In the genomic region with DNA sequence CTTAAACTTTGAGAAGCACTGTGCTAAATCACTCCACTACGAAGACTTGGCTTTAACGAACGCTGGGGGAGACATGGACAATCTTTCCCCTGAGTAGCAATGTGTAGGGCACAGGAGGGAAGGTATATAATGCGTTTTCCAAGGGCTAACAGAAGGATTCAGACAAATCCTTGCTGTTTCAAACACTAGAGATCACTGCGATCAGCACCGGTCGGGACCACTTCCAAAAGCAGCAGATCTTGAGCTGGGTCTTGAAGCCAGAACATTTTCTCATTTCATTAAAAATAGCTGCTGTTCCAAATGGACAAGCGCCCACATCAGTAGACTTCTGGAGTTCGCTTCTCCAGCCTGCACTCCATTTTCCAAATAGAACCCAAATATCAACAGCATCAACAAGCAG, we compare ENCODE assay signal across 10 cellular contexts.
DNase-seq lines count a peak whose midpoint lies in the region; ATAC-seq and TF ChIP-seq lines count a peak whose summit lies in the region.
"Had no signal": no experiment of that assay in that cellular context is flagged by ENCODE, and none has a peak within 500 bp of the region (broad histone marks: within the 10 kb centered on the region; RNA-seq: fewer than 3 reads in every experiment).

No MANE protein-coding gene starts in this region.

- no peaks in the 10 kb centered on the region for H3K36me3 ChIP-seq in mesenchymal stem cell (ENCODE audit: control insufficient read depth in 1 of 2, insufficient read depth in 2 of 2, low read depth in 1 of 2, low read length in 2 of 2)
- no peaks in the 10 kb centered on the region for H3K36me3 ChIP-seq in thoracic aorta
- H3K36me3 ChIP-seq: left lung had no signal

- H3K4me1 Mint-ChIP-seq in activated T-cell treated with anti-CD3 and anti-CD28 coated beads, Interleukin-2, amount 50 U/mL, for 24 hours (ENCODE audit: low read depth): peaks cover 34% of the 10 kb centered on the region
- peaks cover 25% of the 10 kb centered on the region for H3K4me1 Mint-ChIP-seq in activated T-helper 2 cell treated with anti-CD3 and anti-CD28 coated beads, Interferon-gamma antibody, Interleukin-2, Interleukin-4, amounts not matched to agents 10 μg/mL and 5 μg/mL and 100 μg/mL, durations not matched to agents 14 hours and 24 hours and 36 hours (ENCODE audit: low read depth)

- H3K9me3 Mint-ChIP-seq in activated T-cell treated with anti-CD3 and anti-CD28 coated beads, Interleukin-2, amount 50 U/mL, for 24 hours: no peaks in the 10 kb centered on the region
- no peaks in the 10 kb centered on the region for H3K9me3 Mint-ChIP-seq in activated T-helper 2 cell treated with anti-CD3 and anti-CD28 coated beads, Interferon-gamma antibody, Interleukin-2, Interleukin-4, amounts not matched to agents 10 μg/mL and 5 μg/mL and 100 μg/mL, durations not matched to agents 14 hours and 24 hours and 36 hours

- no peak overlapping the region for H3K14ac ChIP-seq in mesenchymal stem cell (ENCODE audit: low read length in 2 of 2)

- no peak overlapping the region for H4K91ac ChIP-seq in mesenchymal stem cell (ENCODE audit: low read length)

- no peaks in the 10 kb centered on the region for H3K79me1 ChIP-seq in mesenchymal stem cell (replicated peaks; ENCODE audit: low read length, poor library complexity, severe bottlenecking)

- peak overlapping the region; percentile 4 for H3K4me2 ChIP-seq in mesenchymal stem cell (ENCODE audit: low read length, poor library complexity, severe bottlenecking)

- no peak overlapping the region for H2AK5ac ChIP-seq in mesenchymal stem cell (ENCODE audit: low read length, severe bottlenecking)

- H3K9me3 ChIP-seq in mesenchymal stem cell (ENCODE audit: control insufficient read depth, low read length) (no peaks in the 10 kb centered on the region), thoracic aorta (no peaks in the 10 kb centered on the region)
- H3K9me3 ChIP-seq: left lung had no signal

- H4K8ac ChIP-seq in mesenchymal stem cell (ENCODE audit: low read length): no peak overlapping the region

- H3K9ac ChIP-seq in mesenchymal stem cell (ENCODE audit: low read length): no peak overlapping the region

- no peaks in the 10 kb centered on the region for H3K36me3 Mint-ChIP-seq in activated T-cell treated with anti-CD3 and anti-CD28 coated beads, Interleukin-2, amount 50 U/mL, for 24 hours (ENCODE audit: low read depth)
- no peaks in the 10 kb centered on the region for H3K36me3 Mint-ChIP-seq in activated T-helper 2 cell treated with anti-CD3 and anti-CD28 coated beads, Interferon-gamma antibody, Interleukin-2, Interleukin-4, amounts not matched to agents 10 μg/mL and 5 μg/mL and 100 μg/mL, durations not matched to agents 14 hours and 24 hours and 36 hours (ENCODE audit: low read depth)

- H2BK120ac ChIP-seq in mesenchymal stem cell (ENCODE audit: low read depth, low read length): no peak overlapping the region

- no peak overlapping the region for H3K23ac ChIP-seq in mesenchymal stem cell (ENCODE audit: low read length in 2 of 2)

- no peak overlapping the region for H3K4ac ChIP-seq in mesenchymal stem cell (ENCODE audit: low read depth in 1 of 2, low read length in 2 of 2)

- ATAC-seq in thoracic aorta (ENCODE audit: insufficient number of reproducible peaks, low FRiP score, low read depth): no peak

- no peak overlapping the region for H2BK15ac ChIP-seq in mesenchymal stem cell (ENCODE audit: low read depth, poor library complexity, severe bottlenecking)

- no peak overlapping the region for H3K27ac Mint-ChIP-seq in activated T-cell treated with anti-CD3 and anti-CD28 coated beads, Interleukin-2, amount 50 U/mL, for 24 hours
- no peak overlapping the region for H3K27ac Mint-ChIP-seq in activated T-helper 2 cell treated with anti-CD3 and anti-CD28 coated beads, Interferon-gamma antibody, Interleukin-2, Interleukin-4, amounts not matched to agents 10 μg/mL and 5 μg/mL and 100 μg/mL, durations not matched to agents 14 hours and 24 hours and 36 hours

- H3K27me3 ChIP-seq in mesenchymal stem cell (ENCODE audit: control insufficient read depth in 1 of 2, insufficient read depth in 1 of 2, low read length in 2 of 2) (peaks cover 0 to 21% of the 10 kb centered on the region in 2 experiments), thoracic aorta (replicated peaks; ENCODE audit: insufficient read depth) (no peaks in the 10 kb centered on the region)

- H3K27me3 Mint-ChIP-seq in activated T-cell treated with anti-CD3 and anti-CD28 coated beads, Interleukin-2, amount 50 U/mL, for 24 hours: peaks cover 31% of the 10 kb centered on the region
- peaks cover 40% of the 10 kb centered on the region for H3K27me3 Mint-ChIP-seq in activated T-helper 2 cell treated with anti-CD3 and anti-CD28 coated beads, Interferon-gamma antibody, Interleukin-2, Interleukin-4, amounts not matched to agents 10 μg/mL and 5 μg/mL and 100 μg/mL, durations not matched to agents 14 hours and 24 hours and 36 hours (ENCODE audit: low read depth)

- 22% methylated on average over 8 of the region's 9 CpGs for WGBS in mesenchymal stem cell

- TF ChIP-seq CTCF in thoracic aorta (IDR thresholded peaks at IDR 0.05): no peak

- H3K18ac ChIP-seq in mesenchymal stem cell (ENCODE audit: low read depth in 1 of 2, low read length in 2 of 2): no peak overlapping the region

- peaks cover 13% of the 10 kb centered on the region for H3K4me1 ChIP-seq in mesenchymal stem cell (ENCODE audit: control insufficient read depth, insufficient read depth, low read depth, low read length)
- H3K4me1 ChIP-seq in thoracic aorta (ENCODE audit: control insufficient read depth in 1 of 2, low read depth in 2 of 2): peaks cover 3 to 15% of the 10 kb centered on the region in 2 donors

- no peak overlapping the region for H2BK5ac ChIP-seq in mesenchymal stem cell (ENCODE audit: low read depth, low read length, poor library complexity, severe bottlenecking)

- H3K4me3 ChIP-seq in mesenchymal stem cell (ENCODE audit: insufficient read depth in 1 of 2, low read depth in 1 of 2, low read length in 2 of 2) (no peak overlapping the region), thoracic aorta (peak overlapping the region; percentile 94)

- H3K4me3 Mint-ChIP-seq in activated T-cell treated with anti-CD3 and anti-CD28 coated beads, Interleukin-2, amount 50 U/mL, for 24 hours: peak overlapping the region; percentile 82
- peak overlapping the region; percentile 81 for H3K4me3 Mint-ChIP-seq in activated T-helper 2 cell treated with anti-CD3 and anti-CD28 coated beads, Interferon-gamma antibody, Interleukin-2, Interleukin-4, amounts not matched to agents 10 μg/mL and 5 μg/mL and 100 μg/mL, durations not matched to agents 14 hours and 24 hours and 36 hours (ENCODE audit: low read depth)

- no peak overlapping the region for H2BK12ac ChIP-seq in mesenchymal stem cell (ENCODE audit: low read length in 2 of 2)

- DNase-seq in activated T-cell treated with anti-CD3 and anti-CD28 coated beads, Interleukin-2, amount 50 U/mL, for 24 hours: no peak
- no peak for DNase-seq in activated T-cell treated with anti-CD3 and anti-CD28 coated beads, Interleukin-2, amount 50 U/mL, for 1 hour
- no peak for DNase-seq in activated T-helper 2 cell treated with anti-CD3 and anti-CD28 coated beads, Interferon-gamma antibody, Interleukin-2, Interleukin-4, amounts not matched to agents 10 μg/mL and 5 μg/mL and 100 μg/mL, durations not matched to agents 14 hours and 24 hours and 36 hours (ENCODE audit: low spot score)
- DNase-seq in mesenchymal stem cell: no peak
- DNase-seq in thoracic aorta (ENCODE audit: low spot score): no peak
- DNase-seq in HUDEP-2 (lab: John Stamatoyannopoulos, UW; ENCODE audit: unreplicated experiment in 76 of 76): no peak
- no peak for DNase-seq in dedifferentiated amniotic fluid mesenchymal stem cell (ENCODE audit: extremely low spot score)
- no peak for DNase-seq in GM19238 (ENCODE audit: insufficient read length, low spot score)

- H3K27ac ChIP-seq in mesenchymal stem cell (ENCODE audit: low read length, poor library complexity, severe bottlenecking) (no peak overlapping the region), thoracic aorta (peak overlapping the region in 1 of 2 donors; percentile 72)
- H3K27ac ChIP-seq: HL-60, left lung had no signal

- H2AFZ ChIP-seq in mesenchymal stem cell (ENCODE audit: low read depth, low read length): no peak overlapping the region

- intact Hi-C loops in activated T-helper 2 cell treated with anti-CD3 and anti-CD28 coated beads, Interferon-gamma antibody, Interleukin-2, Interleukin-4, amounts not matched to agents 10 μg/mL and 5 μg/mL and 100 μg/mL, durations not matched to agents 14 hours and 24 hours and 36 hours (cut with micrococcal nuclease): loop anchor here (5.0 kb wide), 3 partner anchors 64 to 996 kb away; a partner anchor contains a TSS
